Comparison of ENCODE assay signal across 8 cellular contexts in the genomic region with DNA sequence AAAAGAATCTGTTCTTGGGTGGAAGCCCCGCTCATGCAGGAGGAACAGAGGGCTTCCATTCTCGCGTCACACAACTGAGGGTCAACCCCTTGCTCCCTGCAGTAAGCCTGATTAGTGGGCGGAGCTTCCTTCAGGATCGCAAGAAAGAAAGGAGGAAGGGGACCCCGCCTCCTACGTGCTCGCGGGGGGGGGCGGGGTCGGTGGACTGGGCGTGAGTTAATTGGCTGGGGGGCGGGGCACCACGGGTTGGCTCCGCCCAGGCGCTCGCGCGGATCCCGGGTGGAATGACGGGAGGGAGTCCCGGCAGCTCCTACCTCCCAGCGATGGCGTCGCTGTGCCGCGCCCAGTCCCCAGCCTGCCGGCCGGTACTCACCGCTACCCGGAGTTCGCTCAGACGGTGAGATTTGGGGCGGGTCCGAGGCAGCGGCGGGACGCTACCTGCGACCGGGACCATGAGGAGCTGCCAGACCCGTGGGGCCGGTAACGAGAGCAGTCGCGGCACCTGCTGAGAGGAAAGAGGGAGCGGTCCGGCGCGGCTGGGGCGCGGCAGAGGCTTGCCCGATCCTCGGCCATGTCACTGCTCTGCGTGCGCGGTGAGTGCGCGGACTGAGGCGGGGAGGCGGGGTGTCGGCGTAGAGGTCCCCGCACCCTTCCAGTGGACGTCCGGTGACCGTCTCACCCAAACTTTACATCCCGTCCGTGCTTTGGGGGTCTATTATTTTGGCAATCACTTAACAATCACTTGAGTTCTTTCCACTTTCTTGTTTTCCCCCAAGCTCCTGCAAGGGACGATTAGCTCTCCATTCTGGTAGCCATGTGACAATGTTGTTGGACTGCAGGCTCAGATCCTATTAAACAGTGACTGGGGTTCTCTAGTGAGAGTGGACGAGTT. TPM values are rescaled to one million over a fixed set of nuclear protein-coding genes. Genes with fewer than 3 reads are reported as not detected.
DNase-seq lines count a peak whose midpoint lies in the region; ATAC-seq and TF ChIP-seq lines count a peak whose summit lies in the region.

A gene (plus strand): TSS at position 297 of the 892 bp plus-strand sequence. CDS start 275 bp downstream, at position 572.

- peaks cover 25% of the 10 kb centered on the region for H3K4me1 Mint-ChIP-seq in activated naive CD4-positive, alpha-beta T cell treated with anti-CD3 and anti-CD28 coated beads for 36 hours (ENCODE audit: low read depth)
- H3K4me1 Mint-ChIP-seq in neural crest cell: peaks cover 30% of the 10 kb centered on the region
- peaks cover 27% of the 10 kb centered on the region for H3K4me1 Mint-ChIP-seq in stimulated activated naive CD8-positive, alpha-beta T cell treated with anti-CD3 and anti-CD28 coated beads, Interleukin-15, amount 100 ng/mL, for 72 hours

- intact Hi-C loops in activated naive CD4-positive, alpha-beta T cell treated with anti-CD3 and anti-CD28 coated beads for 36 hours (cut with micrococcal nuclease): loop anchor here (1.0 to 5.0 kb wide), 2 partner anchors 46 to 175 kb away; a partner anchor contains a TSS

- H3K36me3 Mint-ChIP-seq in activated naive CD4-positive, alpha-beta T cell treated with anti-CD3 and anti-CD28 coated beads for 36 hours (ENCODE audit: low read depth): no peaks in the 10 kb centered on the region
- peaks cover 2% of the 10 kb centered on the region for H3K36me3 Mint-ChIP-seq in neural crest cell (ENCODE audit: low read depth)

- peak; percentile 88 for DNase-seq in COR-L47 (lab: John Stamatoyannopoulos, UW)
- DNase-seq in LoVo (ENCODE audit: low spot score): peak; percentile 94
- DNase-seq in SIG-M5 treated with dmso at 0.1 percent for 504 hours (lab: John Stamatoyannopoulos, UW; ENCODE audit: unreplicated experiment): peak; percentile 82
- DNase-seq in activated naive CD4-positive, alpha-beta T cell treated with anti-CD3 and anti-CD28 coated beads for 36 hours: peak; percentile 83
- peak; percentile 83 for DNase-seq in foreskin melanocyte
- DNase-seq in neural crest cell (ENCODE audit: low read depth, low spot score): peak; percentile 97
- DNase-seq in stimulated activated naive CD8-positive, alpha-beta T cell treated with anti-CD3 and anti-CD28 coated beads, Interleukin-15, amount 100 ng/mL, for 72 hours: peak; percentile 59 to 69

- ATAC-seq in GM21619 (IDR thresholded peaks at IDR 0.05; ENCODE audit: unreplicated experiment): peak; percentile 61
- peak; percentile 85 for ATAC-seq in stimulated activated naive CD8-positive, alpha-beta T cell treated with anti-CD3 and anti-CD28 coated beads, Interleukin-15, amount 100 ng/mL, for 72 hours

- H3K4me3 Mint-ChIP-seq in activated naive CD4-positive, alpha-beta T cell treated with anti-CD3 and anti-CD28 coated beads for 36 hours: peak within 1 kb of the TSS; percentile 88
- peak within 1 kb of the TSS; percentile 94 for H3K4me3 Mint-ChIP-seq in neural crest cell
- peak within 1 kb of the TSS; percentile 92 for H3K4me3 Mint-ChIP-seq in stimulated activated naive CD8-positive, alpha-beta T cell treated with anti-CD3 and anti-CD28 coated beads, Interleukin-15, amount 100 ng/mL, for 72 hours

- peaks cover 3% of the 10 kb centered on the region for H3K27me3 Mint-ChIP-seq in activated naive CD4-positive, alpha-beta T cell treated with anti-CD3 and anti-CD28 coated beads for 36 hours (ENCODE audit: low read depth)
- H3K27me3 Mint-ChIP-seq in neural crest cell (ENCODE audit: low read depth): no peaks in the 10 kb centered on the region
- H3K27me3 Mint-ChIP-seq in stimulated activated naive CD8-positive, alpha-beta T cell treated with anti-CD3 and anti-CD28 coated beads, Interleukin-15, amount 100 ng/mL, for 72 hours: peaks cover 20% of the 10 kb centered on the region

- TF ChIP-seq CTCF in neural crest cell (conservative IDR thresholded peaks at IDR 0.05): peak; percentile 39

- CTCF ChIA-PET in activated naive CD4-positive, alpha-beta T cell treated with anti-CD3 and anti-CD28 coated beads for 36 hours (lab: Charles Lee): interaction anchor here (0.7 to 1.9 kb wide), 5 partner anchors 45 to 522 kb away, joined by 3 to 5 read pairs (median 3); no protein-coding TSS in a partner anchor

- no peak within 1 kb of the TSS for H3K27ac Mint-ChIP-seq in activated naive CD4-positive, alpha-beta T cell treated with anti-CD3 and anti-CD28 coated beads for 36 hours
- H3K27ac Mint-ChIP-seq in neural crest cell (ENCODE audit: unreplicated experiment): peak within 1 kb of the TSS; percentile 99
- no peak within 1 kb of the TSS for H3K27ac Mint-ChIP-seq in stimulated activated naive CD8-positive, alpha-beta T cell treated with anti-CD3 and anti-CD28 coated beads, Interleukin-15, amount 100 ng/mL, for 72 hours

- H3K9me3 Mint-ChIP-seq in activated naive CD4-positive, alpha-beta T cell treated with anti-CD3 and anti-CD28 coated beads for 36 hours: no peaks in the 10 kb centered on the region
- H3K9me3 Mint-ChIP-seq in neural crest cell: peaks cover 2% of the 10 kb centered on the region
- H3K9me3 Mint-ChIP-seq in stimulated activated naive CD8-positive, alpha-beta T cell treated with anti-CD3 and anti-CD28 coated beads, Interleukin-15, amount 100 ng/mL, for 72 hours: no peaks in the 10 kb centered on the region

RNA-seq across cellular contexts. Expression of the gene that starts here (rescaled TPM):
- 1 to 10 TPM; 5.4 to 6.4 TPM for total RNA-seq in activated naive CD4-positive, alpha-beta T cell treated with anti-CD3 and anti-CD28 coated beads for 36 hours
- 56.9 and 58.0 TPM in 2 replicates for total RNA-seq in neural crest cell

Comparison
In these comparisons a context has a peak if more than half of its experiments do, and no peak if none do; other contexts are left out.
1. Peak in every context shown above with its lines: DNase-seq and ATAC-seq.